ENCODE assay signal across 19 cellular contexts in the genomic region with DNA sequence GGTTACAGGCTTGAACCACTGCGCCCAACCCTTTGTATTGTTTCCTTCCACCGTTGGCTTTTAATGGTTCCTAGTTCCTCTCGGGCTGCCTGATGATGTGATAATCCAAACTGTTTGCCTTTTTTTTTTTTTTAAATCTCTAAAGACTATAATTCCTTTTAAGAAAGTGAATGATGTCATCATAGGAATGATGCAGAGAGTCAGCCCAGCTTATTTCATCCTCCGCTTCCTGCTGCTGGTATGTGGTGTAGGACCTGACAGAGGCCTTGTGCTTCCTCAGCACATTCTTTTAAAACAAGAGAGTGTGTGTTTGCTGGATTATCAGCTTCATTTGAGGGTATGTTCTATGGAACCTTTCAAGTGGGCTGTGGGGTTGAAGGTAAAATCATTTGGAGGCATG.
DNase-seq lines count a peak whose midpoint lies in the region; ATAC-seq, FAIRE-seq and TF ChIP-seq lines count a peak whose summit lies in the region.
"Had no signal": no experiment of that assay in that cellular context is flagged by ENCODE, and none has a peak within 500 bp of the region (broad histone marks: within the 10 kb centered on the region; RNA-seq: fewer than 3 reads in every experiment).

No MANE protein-coding gene starts in this region.

- no peak overlapping the region for H2BK5ac ChIP-seq in mesendoderm (ENCODE audit: low read length)

- no peak for ATAC-seq in activated CD8-positive, alpha-beta T cell treated with anti-CD3 and anti-CD28 coated beads, Interleukin-2, amount 10 ng/mL, durations not matched to agents 7 days and 5 days
- ATAC-seq: A549, HCT116 had no signal

- H4K5ac ChIP-seq in mesendoderm (ENCODE audit: low read length) = no peak overlapping the region

- CTCF ChIA-PET in HEK293 (lab: Yijun Ruan, JAX) = interaction anchor here (0.7 kb wide), 1 partner anchor 272 kb away, joined by 4 read pairs; no protein-coding TSS in a partner anchor
- CTCF ChIA-PET in activated CD8-positive, alpha-beta T cell treated with anti-CD3 and anti-CD28 coated beads, Interleukin-2, amount 10 ng/mL, durations not matched to agents 7 days and 5 days (lab: Charles Lee) = no interaction called here

- no peaks in the 10 kb centered on the region for H3K9me2 ChIP-seq in hepatocyte (replicated peaks; ENCODE audit: insufficient read depth)

- no peaks in the 10 kb centered on the region for H3K4me1 Mint-ChIP-seq in activated CD8-positive, alpha-beta T cell treated with anti-CD3 and anti-CD28 coated beads, Interleukin-2, amount 10 ng/mL, durations not matched to agents 7 days and 5 days (ENCODE audit: low read depth)

- no peaks in the 10 kb centered on the region for H3K9me3 ChIP-seq in HEK293 (ENCODE audit: control insufficient read depth, insufficient read depth, low read depth, low read length)
- H3K9me3 ChIP-seq in hepatocyte (ENCODE audit: low read depth) = no peaks in the 10 kb centered on the region
- H3K9me3 ChIP-seq: A549 had no signal

- H2BK120ac ChIP-seq in mesendoderm (ENCODE audit: low read depth, low read length) = no peak overlapping the region

- no peak overlapping the region for H3K27ac ChIP-seq in HEK293 (ENCODE audit: extremely low read depth, low read depth, low read length)
- H3K27ac ChIP-seq in hepatocyte = no peak overlapping the region
- H3K27ac ChIP-seq in mesendoderm (ENCODE audit: low read depth, low read length) = no peak overlapping the region
- H3K27ac ChIP-seq: A549, HL-60 had no signal

- no peaks in the 10 kb centered on the region for H3K79me2 ChIP-seq in hepatocyte
- H3K79me2 ChIP-seq in mesendoderm (ENCODE audit: control insufficient read depth, insufficient read depth, low read length) = no peaks in the 10 kb centered on the region

- H3K4ac ChIP-seq in mesendoderm (ENCODE audit: low read depth, low read length) = no peak overlapping the region

- H3K18ac ChIP-seq in mesendoderm (ENCODE audit: low read length) = no peak overlapping the region

- H2BK15ac ChIP-seq in mesendoderm (replicated peaks; ENCODE audit: low read depth) = no peak overlapping the region

- H2AFZ ChIP-seq in hepatocyte = no peak overlapping the region

- POLR2A ChIA-PET in HEK293 (lab: Yijun Ruan, JAX) = no interaction called here
- POLR2A ChIA-PET in activated CD8-positive, alpha-beta T cell treated with anti-CD3 and anti-CD28 coated beads, Interleukin-2, amount 10 ng/mL, durations not matched to agents 7 days and 5 days (lab: Charles Lee) = no interaction called here

- H4K8ac ChIP-seq in mesendoderm (ENCODE audit: low read depth, low read length) = no peak overlapping the region

- no peak overlapping the region for H3K4me2 ChIP-seq in hepatocyte
- no peak overlapping the region for H3K4me2 ChIP-seq in mesendoderm (ENCODE audit: low read length)
- H3K4me2 ChIP-seq: A549 had no signal

- no peak overlapping the region for H3K56ac ChIP-seq in mesendoderm (ENCODE audit: low read length)

- no peak overlapping the region for H3K27ac Mint-ChIP-seq in activated CD8-positive, alpha-beta T cell treated with anti-CD3 and anti-CD28 coated beads, Interleukin-2, amount 10 ng/mL, durations not matched to agents 7 days and 5 days

- H4K20me1 ChIP-seq in hepatocyte (ENCODE audit: insufficient read depth, poor library complexity, severe bottlenecking) = no peaks in the 10 kb centered on the region

- DNase-seq in bronchial epithelial cell (ENCODE audit: low read depth) (peak; percentile 18), hepatocyte (ENCODE audit: low spot score) (peak; percentile 16), retinal pigment epithelial cell (ENCODE audit: low read depth) (peak; percentile 95), mesendoderm (no peak), COLO668 (lab: John Stamatoyannopoulos, UW; ENCODE audit: unreplicated experiment) (no peak)
- DNase-seq in activated CD8-positive, alpha-beta T cell treated with anti-CD3 and anti-CD28 coated beads, Interleukin-2, amount 10 ng/mL, durations not matched to agents 7 days and 5 days = no peak
- DNase-seq in activated CD4-positive, CD25-positive, alpha-beta regulatory T cell (lab: John Stamatoyannopoulos, UW) = no peak
- DNase-seq: Calu3, NCI-H1417 treated with DMSO at 0.1 percent for 48 hours, NCI-H2029, NCI-H2171 treated with DMSO at 0.1 percent for 48 hours, NCI-H510A, NCI-H82 had no signal

- no peaks in the 10 kb centered on the region for H3K79me1 ChIP-seq in mesendoderm (ENCODE audit: low read length)

- H3K4me1 ChIP-seq in HEK293 (ENCODE audit: control insufficient read depth, insufficient read depth, low read length) (no peaks in the 10 kb centered on the region), hepatocyte (ENCODE audit: insufficient read depth) (no peaks in the 10 kb centered on the region), mesendoderm (ENCODE audit: control insufficient read depth, low read depth, low read length) (no peaks in the 10 kb centered on the region)
- H3K4me1 ChIP-seq: A549 had no signal

- no peak overlapping the region for H3K4me3 ChIP-seq in HEK293 (ENCODE audit: low read depth, low read length)
- no peak overlapping the region for H3K4me3 ChIP-seq in bronchial epithelial cell (ENCODE audit: low read depth, low read length)
- H3K4me3 ChIP-seq in hepatocyte = no peak overlapping the region
- H3K4me3 ChIP-seq in retinal pigment epithelial cell (ENCODE audit: low read length) = no peak overlapping the region
- H3K4me3 ChIP-seq in mesendoderm (ENCODE audit: low read length) = no peak overlapping the region
- H3K4me3 ChIP-seq: A549 had no signal

- no peak overlapping the region for H2AK5ac ChIP-seq in mesendoderm (ENCODE audit: low read length)

- no peaks in the 10 kb centered on the region for H3K36me3 Mint-ChIP-seq in activated CD8-positive, alpha-beta T cell treated with anti-CD3 and anti-CD28 coated beads, Interleukin-2, amount 10 ng/mL, durations not matched to agents 7 days and 5 days (ENCODE audit: low read depth)

- no peak overlapping the region for H3K9ac ChIP-seq in mesendoderm (ENCODE audit: low read length)

- TF ChIP-seq CTCF in HEK293 (tag by site-specific recombination; IDR thresholded peaks at IDR 0.05) (no peak), bronchial epithelial cell (IDR thresholded peaks at IDR 0.05; ENCODE audit: insufficient read depth, low read length, severe bottlenecking) (no peak), hepatocyte (IDR thresholded peaks at IDR 0.05; ENCODE audit: poor library complexity) (no peak), retinal pigment epithelial cell (conservative IDR thresholded peaks at IDR 0.05; ENCODE audit: low read depth, low read length) (no peak)

- no peaks in the 10 kb centered on the region for H3K36me3 ChIP-seq in HEK293 (ENCODE audit: control insufficient read depth in 2 of 2, insufficient read depth in 1 of 2, low read length in 2 of 2)
- H3K36me3 ChIP-seq in bronchial epithelial cell (ENCODE audit: control insufficient read depth, insufficient read depth, low read length) = no peaks in the 10 kb centered on the region
- H3K36me3 ChIP-seq in hepatocyte (replicated peaks; ENCODE audit: insufficient read depth, low read depth) = no peaks in the 10 kb centered on the region
- no peaks in the 10 kb centered on the region for H3K36me3 ChIP-seq in mesendoderm (ENCODE audit: control insufficient read depth, insufficient read depth, low read length)

- no peak for FAIRE-seq in bronchial epithelial cell (lab: Jason Lieb, UNC)
- FAIRE-seq: A549, GM12891 had no signal

- H3K4me3 Mint-ChIP-seq in activated CD8-positive, alpha-beta T cell treated with anti-CD3 and anti-CD28 coated beads, Interleukin-2, amount 10 ng/mL, durations not matched to agents 7 days and 5 days = no peak overlapping the region
- H3K4me3 Mint-ChIP-seq: CD14-positive monocyte had no signal

- peaks cover 2% of the 10 kb centered on the region for H3K27me3 ChIP-seq in bronchial epithelial cell (ENCODE audit: control insufficient read depth, insufficient read depth, low read length)
- no peaks in the 10 kb centered on the region for H3K27me3 ChIP-seq in hepatocyte
- no peaks in the 10 kb centered on the region for H3K27me3 ChIP-seq in mesendoderm (ENCODE audit: insufficient read depth, low read length, poor library complexity)

- 62% methylated on average over 4 of the region's 4 CpGs for WGBS in hepatocyte (ENCODE audit: low lambda C conversion rate, missing lambda C conversion rate)
- WGBS in mesendoderm (ENCODE audit: extremely low coverage, insufficient coverage, low lambda C conversion rate) = no CpG with 5 or more reads among the region's 4 CpGs

- H3K9me3 Mint-ChIP-seq in activated CD8-positive, alpha-beta T cell treated with anti-CD3 and anti-CD28 coated beads, Interleukin-2, amount 10 ng/mL, durations not matched to agents 7 days and 5 days (ENCODE audit: insufficient read depth) = no peaks in the 10 kb centered on the region
- H3K9me3 Mint-ChIP-seq: CD14-positive monocyte had no signal

- H3K23ac ChIP-seq in mesendoderm (ENCODE audit: low read length) = no peak overlapping the region

- H3K27me3 Mint-ChIP-seq in activated CD8-positive, alpha-beta T cell treated with anti-CD3 and anti-CD28 coated beads, Interleukin-2, amount 10 ng/mL, durations not matched to agents 7 days and 5 days (ENCODE audit: low read depth) = peaks cover 4% of the 10 kb centered on the region

TF ChIP-seq in HEK293, 187 proteins besides CTCF, POLR2A, EP300 and RAD21:
- TF ChIP-seq ZNF837 (tag by site-specific recombination; IDR thresholded peaks at IDR 0.05) (no peak), FEZF1 (tag by site-specific recombination; IDR thresholded peaks at IDR 0.05) (0 out of 2 replicates have a peak, but pooled peaks have one; percentile 21), ATF2 (tag by site-specific recombination; IDR thresholded peaks at IDR 0.05; ENCODE audit: low read depth) (peak; percentile 87), ZBTB17 (tag by site-specific recombination; IDR thresholded peaks at IDR 0.05) (no peak)

Comparison
In these comparisons a context has a peak if more than half of its experiments do, and no peak if none do; other contexts are left out.
1. DNase-seq: peak in bronchial epithelial cell (single experiment), hepatocyte (single experiment) and retinal pigment epithelial cell (single experiment); none in activated CD8-positive, alpha-beta T cell treated with anti-CD3 and anti-CD28 coated beads, Interleukin-2, amount 10 ng/mL, durations not matched to agents 7 days and 5 days (single experiment), mesendoderm (single experiment), activated CD4-positive, CD25-positive, alpha-beta regulatory T cell (0 of 4) and COLO668 (single experiment).